1 cellular context compared by ENCODE assay signal in genomic region chr2:215311625-215312394, GRCh38.
TF ChIP-seq lines count a peak whose summit lies in the region.

Gene ATIC, plus strand, starts transcription at chr2:215312059. Its CDS starts 84 bp downstream, at chr2:215312143.

TF ChIP-seq in HepG2, 621 proteins besides CTCF, POLR2A, EP300 and RAD21 (continued from another document and continues in another):
- TF ChIP-seq, protein P1, sequence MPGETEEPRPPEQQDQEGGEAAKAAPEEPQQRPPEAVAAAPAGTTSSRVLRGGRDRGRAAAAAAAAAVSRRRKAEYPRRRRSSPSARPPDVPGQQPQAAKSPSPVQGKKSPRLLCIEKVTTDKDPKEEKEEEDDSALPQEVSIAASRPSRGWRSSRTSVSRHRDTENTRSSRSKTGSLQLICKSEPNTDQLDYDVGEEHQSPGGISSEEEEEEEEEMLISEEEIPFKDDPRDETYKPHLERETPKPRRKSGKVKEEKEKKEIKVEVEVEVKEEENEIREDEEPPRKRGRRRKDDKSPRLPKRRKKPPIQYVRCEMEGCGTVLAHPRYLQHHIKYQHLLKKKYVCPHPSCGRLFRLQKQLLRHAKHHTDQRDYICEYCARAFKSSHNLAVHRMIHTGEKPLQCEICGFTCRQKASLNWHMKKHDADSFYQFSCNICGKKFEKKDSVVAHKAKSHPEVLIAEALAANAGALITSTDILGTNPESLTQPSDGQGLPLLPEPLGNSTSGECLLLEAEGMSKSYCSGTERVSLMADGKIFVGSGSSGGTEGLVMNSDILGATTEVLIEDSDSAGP (CRISPR knock-in tag; IDR thresholded peaks at IDR 0.05; ENCODE audit: borderline replicate concordance): peak; percentile 90
- TF ChIP-seq STAT5B (CRISPR knock-in tag; IDR thresholded peaks at IDR 0.05) (no peak), SOX6 (IDR thresholded peaks at IDR 0.05) (no peak), SOX6 (CRISPR knock-in tag; IDR thresholded peaks at IDR 0.05) (peak; percentile 73), CENPT (CRISPR knock-in tag; IDR thresholded peaks at IDR 0.05; ENCODE audit: low read depth) (peak; percentile 98; the same call in 1 of the 2 replicates), ZNF329 (CRISPR knock-in tag; IDR thresholded peaks at IDR 0.05; ENCODE audit: low read depth) (peak; percentile 96), MIXL1 (CRISPR knock-in tag; IDR thresholded peaks at IDR 0.05) (no peak), THAP8 (CRISPR knock-in tag; IDR thresholded peaks at IDR 0.05; ENCODE audit: borderline replicate concordance) (no peak), ZNF513 (CRISPR knock-in tag; conservative IDR thresholded peaks at IDR 0.05) (no peak), PHF8 (CRISPR knock-in tag; IDR thresholded peaks at IDR 0.05) (peak; percentile 89), ATRX (CRISPR knock-in tag; IDR thresholded peaks at IDR 0.05; ENCODE audit: borderline replicate concordance) (no peak), CEBPB (IDR thresholded peaks at IDR 0.05; ENCODE audit: borderline replicate concordance, low read depth, low read length) (no peak), RARA (CRISPR knock-in tag; IDR thresholded peaks at IDR 0.05) (peak; percentile 68), KLF16 (CRISPR knock-in tag; IDR thresholded peaks at IDR 0.05) (peak; percentile 94 to 97; a peak in 2 of 4 replicates), ZNF264 (CRISPR knock-in tag; IDR thresholded peaks at IDR 0.05) (peak; percentile 82), MXD1 (CRISPR knock-in tag; IDR thresholded peaks at IDR 0.05) (peak; percentile 99), HCFC1 (IDR thresholded peaks at IDR 0.05; ENCODE audit: low read depth, low read length) (no peak), REL (CRISPR knock-in tag; conservative IDR thresholded peaks at IDR 0.05) (peak; percentile 97), TAF1 (CRISPR knock-in tag; IDR thresholded peaks at IDR 0.05) (peak; percentile 90), AGO2 (optimal IDR thresholded peaks at IDR 0.05; ENCODE audit: low read depth, low read length) (peak; percentile 95), ARID2 (CRISPR knock-in tag; IDR thresholded peaks at IDR 0.05; ENCODE audit: borderline replicate concordance) (no peak), GATAD2A (CRISPR knock-in tag; IDR thresholded peaks at IDR 0.05) (peak; percentile 60), EEA1 (CRISPR knock-in tag; IDR thresholded peaks at IDR 0.05; ENCODE audit: borderline replicate concordance) (peak; percentile 98; the same call in 1 of the 2 replicates), DMTF1 (CRISPR knock-in tag; IDR thresholded peaks at IDR 0.05) (no peak), ARHGAP35 (CRISPR knock-in tag; IDR thresholded peaks at IDR 0.05; ENCODE audit: borderline replicate concordance) (peak; percentile 88), ZNF772 (CRISPR knock-in tag; IDR thresholded peaks at IDR 0.05) (peak; percentile 99), THAP7 (CRISPR knock-in tag; IDR thresholded peaks at IDR 0.05) (peak; percentile 91; the same call in 1 of the 2 replicates), NFAT5 (CRISPR knock-in tag; IDR thresholded peaks at IDR 0.05) (peak; percentile 99), ADNP (CRISPR knock-in tag; IDR thresholded peaks at IDR 0.05) (no peak), SOX13 (IDR thresholded peaks at IDR 0.05) (no peak; the same call in 1 of the 2 replicates), SOX13 (CRISPR knock-in tag; conservative IDR thresholded peaks at IDR 0.05 in 1 of 2, IDR thresholded peaks at IDR 0.05 in 1 of 2) (no peak; a peak in 1 of 4 replicates), CC2D1A (CRISPR knock-in tag; IDR thresholded peaks at IDR 0.05) (no peak), ZNF451 (CRISPR knock-in tag; IDR thresholded peaks at IDR 0.05) (peak; percentile 97), DPF2 (CRISPR knock-in tag; IDR thresholded peaks at IDR 0.05; ENCODE audit: borderline replicate concordance, low read depth) (0 out of 2 replicates have a peak, but pooled peaks have one; percentile 31), CCAR2 (optimal IDR thresholded peaks at IDR 0.05; ENCODE audit: low read depth, low read length) (no peak), HDAC2 (CRISPR knock-in tag; IDR thresholded peaks at IDR 0.05) (peak; percentile 88), ZNF572 (CRISPR knock-in tag; IDR thresholded peaks at IDR 0.05) (no peak), SMYD3 (CRISPR knock-in tag; IDR thresholded peaks at IDR 0.05) (no peak), NR2C2 (CRISPR knock-in tag; IDR thresholded peaks at IDR 0.05; ENCODE audit: borderline replicate concordance) (peak; percentile 67), TCF12 (IDR thresholded peaks at IDR 0.05) (no peak), TCF12 (CRISPR knock-in tag; IDR thresholded peaks at IDR 0.05) (peak; percentile 96), GATA4 (IDR thresholded peaks at IDR 0.05; ENCODE audit: borderline replicate concordance, low read depth) (peak; percentile 67; the same call in 1 of the 2 replicates), ZBTB49 (CRISPR knock-in tag; IDR thresholded peaks at IDR 0.05; ENCODE audit: borderline replicate concordance) (peak; percentile 8; the same call in 1 of the 2 replicates), GATAD1 (CRISPR knock-in tag; IDR thresholded peaks at IDR 0.05) (peak; percentile 85), ZNF691 (CRISPR knock-in tag; IDR thresholded peaks at IDR 0.05; ENCODE audit: borderline replicate concordance, low read depth) (peak; percentile 97), PBX2 (CRISPR knock-in tag; IDR thresholded peaks at IDR 0.05) (no peak), MAF1 (CRISPR knock-in tag; IDR thresholded peaks at IDR 0.05; ENCODE audit: borderline replicate concordance) (peak; percentile 84; the same call in 1 of the 2 replicates), FOSL1 (CRISPR knock-in tag; IDR thresholded peaks at IDR 0.05; ENCODE audit: borderline replicate concordance) (0 out of 2 replicates have a peak, but pooled peaks have one; percentile 27), SALL2 (CRISPR knock-in tag; IDR thresholded peaks at IDR 0.05) (peak; percentile 95), RFX1 (IDR thresholded peaks at IDR 0.05) (no peak), ZNF552 (CRISPR knock-in tag; IDR thresholded peaks at IDR 0.05; ENCODE audit: borderline replicate concordance) (peak; percentile 89; the same call in 1 of the 2 replicates)
- TF ChIP-seq, protein P2, sequence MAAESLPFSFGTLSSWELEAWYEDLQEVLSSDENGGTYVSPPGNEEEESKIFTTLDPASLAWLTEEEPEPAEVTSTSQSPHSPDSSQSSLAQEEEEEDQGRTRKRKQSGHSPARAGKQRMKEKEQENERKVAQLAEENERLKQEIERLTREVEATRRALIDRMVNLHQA (CRISPR knock-in tag; IDR thresholded peaks at IDR 0.05): peak; percentile 43; the same call in 1 of the 2 replicates
